Comparison of ENCODE assay signal across 31 cellular contexts in genomic region chr22:38823637-38824036, GRCh38.
"Had no signal": no experiment of that assay in that cellular context is flagged by ENCODE, and none has a peak within 500 bp of the region (broad histone marks: within the 10 kb centered on the region; RNA-seq: fewer than 3 reads in every experiment).

No MANE protein-coding gene starts in this region.

- H3K9me3 ChIP-seq: neutrophil, ovary, psoas muscle, right lobe of liver, suprapubic skin, testis, tibial artery, transverse colon, upper lobe of right lung, uterus had no signal

- H3K9me3 Mint-ChIP-seq: naive thymus-derived CD4-positive, alpha-beta T cell; natural killer cell; nephron; stimulated activated memory B cell treated with anti-CD40 and anti-IgM and Interleukin-4, amounts not matched to agents 10 μg/mL and 1 μg/mL and 100 μg/mL, for 72 hours; stimulated activated naive CD8-positive, alpha-beta T cell treated with anti-CD3 and anti-CD28 coated beads, Interleukin-15, amount 100 ng/mL, for 72 hours; type B pancreatic cell had no signal

- H3K4me3 Mint-ChIP-seq: naive thymus-derived CD4-positive, alpha-beta T cell; natural killer cell; nephron; stimulated activated memory B cell treated with anti-CD40 and anti-IgM and Interleukin-4, amounts not matched to agents 10 μg/mL and 1 μg/mL and 100 μg/mL, for 72 hours; stimulated activated naive CD8-positive, alpha-beta T cell treated with anti-CD3 and anti-CD28 coated beads, Interleukin-15, amount 100 ng/mL, for 72 hours; type B pancreatic cell had no signal

- H3K36me3 ChIP-seq: neutrophil, ovary, right lobe of liver, spleen, suprapubic skin, transverse colon, upper lobe of right lung, uterus had no signal

- ATAC-seq: naive thymus-derived CD4-positive, alpha-beta T cell; psoas muscle; right lobe of liver; stimulated activated memory B cell treated with anti-CD40 and anti-IgM and Interleukin-4, amounts not matched to agents 10 μg/mL and 1 μg/mL and 100 μg/mL, for 72 hours; stimulated activated naive CD8-positive, alpha-beta T cell treated with anti-CD3 and anti-CD28 coated beads, Interleukin-15, amount 100 ng/mL, for 72 hours; stimulated activated naive CD8-positive, alpha-beta T cell treated with anti-CD3 and anti-CD28 coated beads, Interleukin-15, Interleukin-2, amounts not matched to agents 100 U/mL and 50 U/mL, for 24 hours; upper lobe of right lung had no signal

- H3K4me2 ChIP-seq: smooth muscle cell had no signal

- H3K27ac ChIP-seq: neutrophil, ovary, parathyroid adenoma, psoas muscle, right lobe of liver, skin epidermis, spleen, suprapubic skin, testis, tibial artery, transverse colon, upper lobe of right lung, uterus had no signal

- H3K79me2 ChIP-seq: parathyroid adenoma had no signal

- H3K4me1 ChIP-seq: parathyroid adenoma, psoas muscle, right lobe of liver, spleen, suprapubic skin, testis, tibial artery, transverse colon, upper lobe of right lung, uterus had no signal

- H3K27ac Mint-ChIP-seq: natural killer cell; nephron; progenitor cell of endocrine pancreas; stimulated activated memory B cell treated with anti-CD40 and anti-IgM and Interleukin-4, amounts not matched to agents 10 μg/mL and 1 μg/mL and 100 μg/mL, for 72 hours; stimulated activated naive CD8-positive, alpha-beta T cell treated with anti-CD3 and anti-CD28 coated beads, Interleukin-15, amount 100 ng/mL, for 72 hours; type B pancreatic cell had no signal

- H3K4me1 Mint-ChIP-seq: natural killer cell; nephron; stimulated activated memory B cell treated with anti-CD40 and anti-IgM and Interleukin-4, amounts not matched to agents 10 μg/mL and 1 μg/mL and 100 μg/mL, for 72 hours; stimulated activated naive CD8-positive, alpha-beta T cell treated with anti-CD3 and anti-CD28 coated beads, Interleukin-15, amount 100 ng/mL, for 72 hours had no signal

- DNase-seq: naive thymus-derived CD4-positive, alpha-beta T cell; natural killer cell; ovary; posterior cingulate gyrus; psoas muscle; right cardiac atrium; spleen; stimulated activated CD4-positive, alpha-beta T cell treated with anti-CD3 and anti-CD28 coated beads, Interleukin-12 subunit alpha, Interleukin-12 subunit beta, amount 100 ng/mL, for 4 hours; stimulated activated CD4-positive, alpha-beta T cell treated with anti-CD3 and anti-CD28 coated beads, Interleukin-1b, Interleukin-23, amount 100 ng/mL, for 48 hours; stimulated activated CD4-positive, alpha-beta T cell treated with anti-CD3 and anti-CD28 coated beads, Interleukin-4, amount 100 ng/mL, for 1 hour; stimulated activated CD4-positive, alpha-beta T cell treated with anti-CD3 and anti-CD28 coated beads, Interleukin-4, amount 100 ng/mL, for 4 hours; stimulated activated CD8-positive, alpha-beta memory T cell treated with anti-CD3 and anti-CD28 coated beads, Interleukin-4, amount 100 ng/mL, for 48 hours; stimulated activated naive CD4-positive, alpha-beta T cell; stimulated activated naive CD8-positive, alpha-beta T cell treated with anti-CD3 and anti-CD28 coated beads, Interleukin-15, amount 100 ng/mL, for 72 hours; stimulated activated naive CD8-positive, alpha-beta T cell treated with anti-CD3 and anti-CD28 coated beads, Interleukin-15, Interleukin-2, amounts not matched to agents 100 U/mL and 50 U/mL, for 24 hours; substantia nigra; testis; tibial artery; transverse colon; upper lobe of right lung; uterus had no signal

- H3K9ac ChIP-seq: parathyroid adenoma had no signal

- H2AFZ ChIP-seq: parathyroid adenoma had no signal

- H3K27me3 ChIP-seq: neutrophil, ovary, right lobe of liver, spleen, testis, tibial artery, transverse colon, upper lobe of right lung, uterus had no signal

- H3K36me3 Mint-ChIP-seq: natural killer cell; stimulated activated memory B cell treated with anti-CD40 and anti-IgM and Interleukin-4, amounts not matched to agents 10 μg/mL and 1 μg/mL and 100 μg/mL, for 72 hours; type B pancreatic cell had no signal

- H3K27me3 Mint-ChIP-seq: naive thymus-derived CD4-positive, alpha-beta T cell; stimulated activated naive CD8-positive, alpha-beta T cell treated with anti-CD3 and anti-CD28 coated beads, Interleukin-15, amount 100 ng/mL, for 72 hours had no signal

- H3K4me3 ChIP-seq: ovary, psoas muscle, right lobe of liver, skin epidermis, smooth muscle cell, spleen, suprapubic skin, testis, tibial artery, transverse colon, upper lobe of right lung, uterus had no signal
